ENCODE assay signal across 7 cellular contexts in the genomic region with DNA sequence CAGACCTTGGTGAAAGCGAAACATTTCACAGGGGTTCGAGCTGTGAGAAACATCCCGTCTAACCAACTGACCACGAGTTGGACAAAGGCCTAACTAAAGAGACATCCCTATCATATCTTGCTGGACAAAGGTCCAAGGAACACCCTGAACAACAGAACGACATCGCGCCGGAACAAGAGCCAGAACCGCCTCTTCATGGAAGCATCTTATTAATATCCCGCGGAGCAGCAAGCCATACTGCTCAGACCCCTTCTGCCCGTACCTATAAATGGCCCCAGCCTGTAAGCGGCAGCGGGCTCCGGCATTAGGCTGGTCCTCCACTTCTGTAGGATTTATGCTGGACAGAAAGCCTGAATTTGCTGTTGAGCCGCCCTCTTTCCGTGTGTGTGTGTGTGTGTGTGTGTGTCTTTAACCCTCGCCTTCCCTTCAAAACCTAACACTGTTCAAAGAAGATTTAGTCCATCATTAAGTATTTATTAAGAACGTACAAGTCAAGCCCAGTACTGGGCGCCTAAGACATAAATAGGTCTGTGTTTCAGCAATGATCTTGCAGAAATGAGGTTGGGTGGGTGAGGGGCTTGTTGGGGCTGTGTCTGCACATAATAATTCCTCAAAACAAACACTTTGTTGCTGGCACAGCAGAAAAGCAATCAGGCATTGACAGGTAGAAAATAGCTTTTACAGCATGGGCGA. TPM values are rescaled to one million over a fixed set of nuclear protein-coding genes. Genes with fewer than 3 reads are reported as not detected.
DNase-seq lines count a peak whose midpoint lies in the region; ATAC-seq and TF ChIP-seq lines count a peak whose summit lies in the region.

No MANE protein-coding gene starts in this region.

- ATAC-seq in SK-N-SH treated with all-trans-retinoic acid at 6 μM for 48 hours: peak; percentile 56
- ATAC-seq in stimulated activated naive B cell treated with anti-CD40 and anti-IgM and Interleukin-4, amounts not matched to agents 10 μg/mL and 1 μg/mL and 100 μg/mL, for 72 hours (replicated peaks): no peak
- no peak for ATAC-seq in naive thymus-derived CD4-positive, alpha-beta T cell

- H3K4me3 ChIP-seq in skeletal muscle tissue (ENCODE audit: low read length in 3 of 3): peak overlapping the region in 2 of 3 donors; percentile 56 to 65
- H3K4me3 ChIP-seq in naive thymus-derived CD4-positive, alpha-beta T cell (ENCODE audit: low read length): no peak overlapping the region

- no peak overlapping the region for H3K27ac Mint-ChIP-seq in stimulated activated naive B cell treated with anti-CD40 and anti-IgM and Interleukin-4, amounts not matched to agents 10 μg/mL and 1 μg/mL and 100 μg/mL, for 72 hours
- no peak overlapping the region for H3K27ac Mint-ChIP-seq in naive thymus-derived CD4-positive, alpha-beta T cell

- CTCF ChIA-PET in naive thymus-derived CD4-positive, alpha-beta T cell (lab: Charles Lee): no interaction called here

- H3K9me3 ChIP-seq in skeletal muscle tissue (ENCODE audit: control insufficient read depth in 3 of 3, low read length in 3 of 3): no peaks in the 10 kb centered on the region
- no peaks in the 10 kb centered on the region for H3K9me3 ChIP-seq in naive thymus-derived CD4-positive, alpha-beta T cell (ENCODE audit: control insufficient read depth in 2 of 3, low read length in 3 of 3)

- peaks cover 9 to 22% of the 10 kb centered on the region in 2 donors for H3K4me1 Mint-ChIP-seq in stimulated activated naive B cell treated with anti-CD40 and anti-IgM and Interleukin-4, amounts not matched to agents 10 μg/mL and 1 μg/mL and 100 μg/mL, for 72 hours
- peaks cover 0 to 19% (median 13%) of the 10 kb centered on the region in 7 donors for H3K4me1 Mint-ChIP-seq in naive thymus-derived CD4-positive, alpha-beta T cell

- intact Hi-C loops in naive thymus-derived CD4-positive, alpha-beta T cell (cut with micrococcal nuclease): loop anchor here in 1 of 2 donors (2.0 kb wide), 1 partner anchor 370 kb away; the partner anchor contains the start of gene ALX1

- H3K4me1 ChIP-seq in skeletal muscle tissue (ENCODE audit: control insufficient read depth in 3 of 3, insufficient read depth in 3 of 3, low read length in 3 of 3): peaks cover 12 to 15% (median 15%) of the 10 kb centered on the region in 3 donors
- no peaks in the 10 kb centered on the region for H3K4me1 ChIP-seq in naive thymus-derived CD4-positive, alpha-beta T cell (ENCODE audit: control insufficient read depth in 2 of 2, insufficient read depth in 2 of 2, low read length in 2 of 2)

- no peak overlapping the region for H3K9ac ChIP-seq in skeletal muscle tissue (ENCODE audit: low read depth in 1 of 3, low read length in 3 of 3)

- H3K27ac ChIP-seq in skeletal muscle tissue (ENCODE audit: low read depth, low read length): no peak overlapping the region
- H3K27ac ChIP-seq in naive thymus-derived CD4-positive, alpha-beta T cell (ENCODE audit: low read depth, low read length): no peak overlapping the region

- H3K27me3 ChIP-seq in skeletal muscle tissue (ENCODE audit: control insufficient read depth in 3 of 3, insufficient read depth in 3 of 3, low read length in 3 of 3): peaks cover 28 to 40% (median 31%) of the 10 kb centered on the region in 3 donors
- peaks cover 0 to 4% of the 10 kb centered on the region in 2 donors for H3K27me3 ChIP-seq in naive thymus-derived CD4-positive, alpha-beta T cell (ENCODE audit: control insufficient read depth in 2 of 2, insufficient read depth in 2 of 2, low read length in 2 of 2)

- peaks cover 2 to 3% of the 10 kb centered on the region in 2 donors for H3K36me3 Mint-ChIP-seq in stimulated activated naive B cell treated with anti-CD40 and anti-IgM and Interleukin-4, amounts not matched to agents 10 μg/mL and 1 μg/mL and 100 μg/mL, for 72 hours
- no peaks in the 10 kb centered on the region for H3K36me3 Mint-ChIP-seq in naive thymus-derived CD4-positive, alpha-beta T cell

- peaks cover 33 to 44% of the 10 kb centered on the region in 2 donors for H3K27me3 Mint-ChIP-seq in stimulated activated naive B cell treated with anti-CD40 and anti-IgM and Interleukin-4, amounts not matched to agents 10 μg/mL and 1 μg/mL and 100 μg/mL, for 72 hours
- H3K27me3 Mint-ChIP-seq in naive thymus-derived CD4-positive, alpha-beta T cell: peaks cover 31 to 63% (median 52%) of the 10 kb centered on the region in 5 donors

- POLR2A ChIA-PET in naive thymus-derived CD4-positive, alpha-beta T cell (lab: Charles Lee): no interaction called here

- no peaks in the 10 kb centered on the region for H3K36me3 ChIP-seq in skeletal muscle tissue (ENCODE audit: control insufficient read depth in 3 of 3, insufficient read depth in 3 of 3, low read length in 3 of 3)
- H3K36me3 ChIP-seq in naive thymus-derived CD4-positive, alpha-beta T cell (ENCODE audit: control insufficient read depth in 2 of 3, insufficient read depth in 3 of 3, low read length in 3 of 3): no peaks in the 10 kb centered on the region

- no peak overlapping the region for H3K4me3 Mint-ChIP-seq in stimulated activated naive B cell treated with anti-CD40 and anti-IgM and Interleukin-4, amounts not matched to agents 10 μg/mL and 1 μg/mL and 100 μg/mL, for 72 hours
- peak overlapping the region in 5 of 10 donors; percentile 0 to 65 (median 31) for H3K4me3 Mint-ChIP-seq in naive thymus-derived CD4-positive, alpha-beta T cell

- DNase-seq in HPDE6-E6E7 (ENCODE audit: extremely low spot score): peak; percentile 8
- DNase-seq in fibroblast of the conjunctiva (ENCODE audit: low read depth): peak; percentile 23
- DNase-seq in stimulated activated naive B cell treated with anti-CD40 and anti-IgM and Interleukin-4, amounts not matched to agents 10 μg/mL and 1 μg/mL and 100 μg/mL, for 72 hours: no peak
- no peak for DNase-seq in NCI-H2107 (lab: John Stamatoyannopoulos, UW)
- no peak for DNase-seq in naive thymus-derived CD4-positive, alpha-beta T cell

- peaks cover 0 to 2% of the 10 kb centered on the region in 2 donors for H3K9me3 Mint-ChIP-seq in stimulated activated naive B cell treated with anti-CD40 and anti-IgM and Interleukin-4, amounts not matched to agents 10 μg/mL and 1 μg/mL and 100 μg/mL, for 72 hours
- H3K9me3 Mint-ChIP-seq in naive thymus-derived CD4-positive, alpha-beta T cell: peaks cover 0 to 10% (median 0%) of the 10 kb centered on the region in 11 donors

TF ChIP-seq in SK-N-SH treated with all-trans-retinoic acid at 6 μM for 48 hours, 23 proteins besides CTCF, POLR2A, EP300 and RAD21:
- TF ChIP-seq ZC3H10 (CRISPR knock-in tag; IDR thresholded peaks at IDR 0.05) (no peak), TOX (CRISPR knock-in tag; IDR thresholded peaks at IDR 0.05; ENCODE audit: borderline replicate concordance) (no peak), PATZ1 (CRISPR knock-in tag; IDR thresholded peaks at IDR 0.05; ENCODE audit: borderline replicate concordance) (peak; percentile 83; the same call in 1 of the 2 replicates), CSDC2 (CRISPR knock-in tag; IDR thresholded peaks at IDR 0.05) (no peak), RARB (CRISPR knock-in tag; IDR thresholded peaks at IDR 0.05) (peak; percentile 71; the same call in 1 of the 2 replicates)

RNA-seq across cellular contexts. Expression of gene SLC6A15, which starts 1.9 kb away (rescaled TPM):
- 0.52 TPM for total RNA-seq in skeletal muscle tissue
- not detected for total RNA-seq in naive thymus-derived CD4-positive, alpha-beta T cell
- polyA plus RNA-seq in naive thymus-derived CD4-positive, alpha-beta T cell: not detected

Comparison
In these comparisons a context has a peak if more than half of its experiments do, and no peak if none do; other contexts are left out.
1. DNase-seq: peak in HPDE6-E6E7 (single experiment) and fibroblast of the conjunctiva (single experiment); none in stimulated activated naive B cell treated with anti-CD40 and anti-IgM and Interleukin-4, amounts not matched to agents 10 μg/mL and 1 μg/mL and 100 μg/mL, for 72 hours (single experiment), NCI-H2107 (single experiment) and naive thymus-derived CD4-positive, alpha-beta T cell (0 of 9).